In the genomic region with DNA sequence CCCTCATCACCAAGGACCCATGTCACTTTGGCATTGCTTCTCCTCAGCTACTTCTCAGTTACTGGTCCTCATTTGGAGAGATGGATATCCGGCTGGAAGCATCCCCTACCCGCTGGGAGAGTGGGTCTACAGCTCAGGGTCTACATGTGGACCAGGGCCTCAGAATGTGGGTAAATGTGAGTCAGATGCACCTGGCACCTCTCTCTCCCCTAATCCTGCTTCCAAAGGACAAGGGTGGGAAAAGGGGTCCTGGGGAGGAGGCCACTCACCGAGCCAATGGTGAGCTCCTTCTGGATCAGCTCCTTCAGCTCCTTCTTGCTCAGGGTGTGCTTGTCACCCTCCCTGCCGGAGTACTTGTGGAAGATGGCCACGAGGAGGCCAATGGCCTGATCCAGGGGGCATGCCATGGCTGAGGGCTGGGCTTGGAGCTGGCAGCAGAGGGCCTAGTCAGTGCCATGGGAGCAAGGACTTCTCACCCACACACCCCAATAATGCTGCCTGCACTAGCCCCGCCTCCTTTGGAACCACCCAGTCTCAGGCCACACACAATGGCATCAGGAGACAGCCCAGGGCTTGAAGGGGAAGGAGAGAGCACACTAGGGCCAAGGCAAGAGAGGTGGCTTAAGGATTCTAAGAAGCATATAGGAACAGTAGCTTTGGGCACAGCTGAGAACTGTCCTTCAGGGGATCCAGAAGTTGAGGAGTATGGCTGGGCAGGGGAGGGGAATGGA, we compare ENCODE assay signal across 1 cellular context.
A peak's percentile ranks its signal among the peaks of the same experiment; 100 is the strongest.
TF ChIP-seq lines count a peak whose summit lies in the region.

No MANE protein-coding gene starts in this region.

TF ChIP-seq in K562, 482 proteins besides CTCF, POLR2A, EP300 and RAD21:
- no peak for TF ChIP-seq ZNF3 (CRISPR knock-in tag; IDR thresholded peaks at IDR 0.05)
- no peak for TF ChIP-seq ZNF785 (CRISPR knock-in tag; IDR thresholded peaks at IDR 0.05)
- TF ChIP-seq KLF10 (CRISPR knock-in tag; IDR thresholded peaks at IDR 0.05) = no peak
- 0 out of 2 replicates have a peak, but pooled peaks have one; percentile 41 for TF ChIP-seq ERF (CRISPR knock-in tag; IDR thresholded peaks at IDR 0.05)
- no peak for TF ChIP-seq PCBP1 (IDR thresholded peaks at IDR 0.05; ENCODE audit: low read depth, low read length, poor library complexity, severe bottlenecking)
- no peak for TF ChIP-seq JUNB (CRISPR knock-in tag; conservative IDR thresholded peaks at IDR 0.05)
- no peak for TF ChIP-seq SMAD1 (IDR thresholded peaks at IDR 0.05; ENCODE audit: low read depth, low read length, partially characterized antibody)
- no peak for TF ChIP-seq MTF1 (CRISPR knock-in tag; IDR thresholded peaks at IDR 0.05; ENCODE audit: borderline replicate concordance)
